29 cellular contexts compared by ENCODE assay signal in the genomic region with DNA sequence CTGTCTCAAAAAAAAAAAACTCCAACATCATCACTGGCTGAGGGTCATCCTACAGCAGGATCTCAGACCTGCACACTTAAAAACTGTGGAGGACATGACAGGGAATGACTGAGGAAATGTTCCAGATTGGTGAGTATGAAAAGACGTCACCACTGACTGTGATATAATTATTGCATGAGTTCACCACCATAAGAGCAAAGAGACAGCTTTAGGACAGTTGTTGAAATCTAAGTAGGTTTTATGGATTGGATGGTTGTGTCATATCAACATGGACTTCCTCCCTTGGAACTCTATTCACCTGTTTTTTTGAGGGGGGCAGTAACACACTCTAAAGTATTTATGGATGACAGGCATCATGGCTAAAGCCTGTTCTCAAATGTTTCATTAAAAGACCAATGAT.
"Had no signal": no experiment of that assay in that cellular context is flagged by ENCODE, and none has a peak within 500 bp of the region (broad histone marks: within the 10 kb centered on the region; RNA-seq: fewer than 3 reads in every experiment).

No MANE protein-coding gene starts in this region.

- H3K27me3 Mint-ChIP-seq: naive thymus-derived CD4-positive, alpha-beta T cell; stimulated activated memory B cell treated with anti-CD40 and anti-IgM and Interleukin-4, amounts not matched to agents 10 μg/mL and 1 μg/mL and 100 μg/mL, for 72 hours; stimulated activated naive CD8-positive, alpha-beta T cell treated with anti-CD3 and anti-CD28 coated beads, Interleukin-15, amount 100 ng/mL, for 72 hours had no signal

- H3K27me3 ChIP-seq: neutrophil, pancreas, right lobe of liver, sigmoid colon, spleen, suprapubic skin, testis, tibial artery, upper lobe of left lung, vagina had no signal

- H3K36me3 ChIP-seq: neutrophil, pancreas, prostate gland, right lobe of liver, sigmoid colon, spleen, suprapubic skin, tibial artery, upper lobe of left lung, vagina had no signal

- H3K4me3 Mint-ChIP-seq: natural killer cell; nephron; stimulated activated memory B cell treated with anti-CD40 and anti-IgM and Interleukin-4, amounts not matched to agents 10 μg/mL and 1 μg/mL and 100 μg/mL, for 72 hours; stimulated activated naive CD8-positive, alpha-beta T cell treated with anti-CD3 and anti-CD28 coated beads, Interleukin-15, amount 100 ng/mL, for 72 hours had no signal

- H3K36me3 Mint-ChIP-seq: natural killer cell had no signal

- H3K27ac ChIP-seq: neutrophil, pancreas, prostate gland, right lobe of liver, sigmoid colon, skin epidermis, spleen, suprapubic skin, testis, tibial artery, upper lobe of left lung, vagina had no signal

- H3K27ac Mint-ChIP-seq: natural killer cell; nephron; stimulated activated naive CD8-positive, alpha-beta T cell treated with anti-CD3 and anti-CD28 coated beads, Interleukin-15, amount 100 ng/mL, for 72 hours had no signal

- H3K4me2 ChIP-seq: smooth muscle cell had no signal

- ATAC-seq: naive thymus-derived CD4-positive, alpha-beta T cell; natural killer cell; pancreas; right cardiac atrium; right lobe of liver; stimulated activated memory B cell treated with anti-CD40 and anti-IgM and Interleukin-4, amounts not matched to agents 10 μg/mL and 1 μg/mL and 100 μg/mL, for 72 hours; stimulated activated naive CD8-positive, alpha-beta T cell treated with anti-CD3 and anti-CD28 coated beads, Interleukin-15, amount 100 ng/mL, for 72 hours; stimulated activated naive CD8-positive, alpha-beta T cell treated with anti-CD3 and anti-CD28 coated beads, Interleukin-15, Interleukin-2, amounts not matched to agents 100 U/mL and 50 U/mL, for 24 hours had no signal

- H3K4me1 ChIP-seq: prostate gland, suprapubic skin, testis, upper lobe of left lung, vagina had no signal

- DNase-seq: naive thymus-derived CD4-positive, alpha-beta T cell; natural killer cell; nucleus accumbens; pancreas; right cardiac atrium; right lobe of liver; sigmoid colon; spleen; stimulated activated CD4-positive, alpha-beta T cell treated with anti-CD3 and anti-CD28 coated beads, Interleukin-12 subunit alpha, Interleukin-12 subunit beta, amount 100 ng/mL, for 4 hours; stimulated activated CD4-positive, alpha-beta T cell treated with anti-CD3 and anti-CD28 coated beads, Interleukin-1b, Interleukin-23, amount 100 ng/mL, for 48 hours; stimulated activated CD4-positive, alpha-beta T cell treated with anti-CD3 and anti-CD28 coated beads, Interleukin-4, amount 100 ng/mL, for 1 hour; stimulated activated CD4-positive, alpha-beta T cell treated with anti-CD3 and anti-CD28 coated beads, Interleukin-4, amount 100 ng/mL, for 4 hours; stimulated activated CD8-positive, alpha-beta memory T cell treated with anti-CD3 and anti-CD28 coated beads, Interleukin-4, amount 100 ng/mL, for 48 hours; stimulated activated naive CD4-positive, alpha-beta T cell; stimulated activated naive CD8-positive, alpha-beta T cell treated with anti-CD3 and anti-CD28 coated beads, Interleukin-15, amount 100 ng/mL, for 72 hours; stimulated activated naive CD8-positive, alpha-beta T cell treated with anti-CD3 and anti-CD28 coated beads, Interleukin-15, Interleukin-2, amounts not matched to agents 100 U/mL and 50 U/mL, for 24 hours; substantia nigra; testis; tibial artery; trophoblast cell; upper lobe of left lung had no signal

- H3K4me3 ChIP-seq: pancreas, prostate gland, right lobe of liver, sigmoid colon, skin epidermis, smooth muscle cell, spleen, suprapubic skin, testis, tibial artery, upper lobe of left lung, vagina had no signal

- H3K9me3 ChIP-seq: neutrophil, pancreas, prostate gland, right lobe of liver, sigmoid colon, spleen, suprapubic skin, testis, tibial artery, upper lobe of left lung, vagina had no signal
